ENCODE assay signal across 42 cellular contexts in genomic region chr5:77623341-77623740, GRCh38. TPM values are rescaled to one million over a fixed set of nuclear protein-coding genes. Genes with fewer than 3 reads are reported as not detected.
DNase-seq lines count a peak whose midpoint lies in the region; ATAC-seq, FAIRE-seq and TF ChIP-seq lines count a peak whose summit lies in the region.
"Had no signal": no experiment of that assay in that cellular context is flagged by ENCODE, and none has a peak within 500 bp of the region (broad histone marks: within the 10 kb centered on the region; RNA-seq: fewer than 3 reads in every experiment).

No MANE protein-coding gene starts in this region.

- RAD21 ChIA-PET in GM12878 (lab: Charles Lee; ENCODE audit: unreplicated experiment): interaction anchor here (1.4 to 2.1 kb wide), 2 partner anchors 33 to 62 kb away, joined by 4 to 6 read pairs; no protein-coding TSS in a partner anchor

- no peak for FAIRE-seq in GM12878 (lab: Jason Lieb, UNC)
- FAIRE-seq in kidney (lab: Jason Lieb, UNC): no peak
- FAIRE-seq: A204.1, A549, D721Med had no signal

- no peaks in the 10 kb centered on the region for H3K4me1 ChIP-seq in GM12878 (ENCODE audit: control insufficient read depth, insufficient read depth, low read length)
- no peaks in the 10 kb centered on the region for H3K4me1 ChIP-seq in osteoblast (ENCODE audit: insufficient read depth, low read length)
- H3K4me1 ChIP-seq in kidney (ENCODE audit: control insufficient read depth in 1 of 2, insufficient read depth in 1 of 2, low read depth in 1 of 2, low read length in 2 of 2): no peaks in the 10 kb centered on the region
- H3K4me1 ChIP-seq: A549; BE2C; BLaER1; BLaER1 treated with 17β-estradiol and CSF1 and Interleukin-3, amounts not matched to agents 10 nM and 100 nM; Caco-2 had no signal

- CTCF ChIA-PET in GM12878 (lab: Yijun Ruan, JAX): no interaction called here

- H3K27ac ChIP-seq in GM12878 (ENCODE audit: control insufficient read depth, insufficient read depth): no peak overlapping the region
- no peak overlapping the region for H3K27ac ChIP-seq in osteoblast (ENCODE audit: low read depth, low read length)
- no peak overlapping the region for H3K27ac ChIP-seq in kidney (ENCODE audit: low read depth in 2 of 2, low read length in 2 of 2)
- H3K27ac ChIP-seq: 22Rv1; A549; BLaER1; BLaER1 treated with 17β-estradiol and CSF1 and Interleukin-3, amounts not matched to agents 10 nM and 100 nM; C4-2B had no signal

- H2AFZ ChIP-seq in GM12878 (ENCODE audit: control insufficient read depth, low read depth, low read length) (no peak overlapping the region), osteoblast (ENCODE audit: low read length) (no peak overlapping the region)

- no TSS peak for BruUV-seq in GM12878 (replicated peaks; lab: Mats Ljungman, UMichigan)

- POLR2A ChIA-PET in GM12878 (lab: Charles Lee): no interaction called here

- H3K36me3 ChIP-seq in GM12878 (ENCODE audit: control insufficient read depth in 2 of 2, insufficient read depth in 2 of 2, low read length in 1 of 2) (no peaks in the 10 kb centered on the region), osteoblast (ENCODE audit: insufficient read depth, low read length) (no peaks in the 10 kb centered on the region), kidney (ENCODE audit: control insufficient read depth in 1 of 2, insufficient read depth in 2 of 2, low read length in 2 of 2) (no peaks in the 10 kb centered on the region)
- H3K36me3 ChIP-seq: BE2C; BLaER1; BLaER1 treated with 17β-estradiol and CSF1 and Interleukin-3, amounts not matched to agents 10 nM and 100 nM had no signal

- in situ Hi-C loops in GM12878 (cut with MboI): no loop called here

- no peak overlapping the region for H3K4me3 ChIP-seq in GM12865 (ENCODE audit: low read depth, low read length)
- no peak overlapping the region for H3K4me3 ChIP-seq in GM12878
- H3K4me3 ChIP-seq in osteoblast (ENCODE audit: insufficient read depth, low read length): no peak overlapping the region
- H3K4me3 ChIP-seq in kidney (ENCODE audit: low read length in 2 of 2): no peak overlapping the region
- H3K4me3 ChIP-seq: A549; BLaER1; BLaER1 treated with 17β-estradiol and CSF1 and Interleukin-3, amounts not matched to agents 10 nM and 100 nM had no signal

- SMC1A ChIA-PET in GM12878 (lab: Charles Lee; ENCODE audit: uncharacterized antibody, unreplicated experiment): interaction anchor here (0.7 to 4.7 kb wide), 6 partner anchors 8 to 93 kb away, joined by 3 to 24 read pairs (median 3); no protein-coding TSS in a partner anchor

- no peaks in the 10 kb centered on the region for H4K20me1 ChIP-seq in GM12878 (ENCODE audit: control insufficient read depth, insufficient read depth)
- no peaks in the 10 kb centered on the region for H4K20me1 ChIP-seq in osteoblast (ENCODE audit: insufficient read depth, low read length)
- H4K20me1 ChIP-seq: BLaER1; BLaER1 treated with 17β-estradiol and CSF1 and Interleukin-3, amounts not matched to agents 10 nM and 100 nM had no signal

- no peaks in the 10 kb centered on the region for H3K79me2 ChIP-seq in GM12878 (ENCODE audit: control insufficient read depth, insufficient read depth, low read length)
- H3K79me2 ChIP-seq in osteoblast (ENCODE audit: insufficient read depth, low read length): no peaks in the 10 kb centered on the region

- H3K4me2 ChIP-seq in GM12878 (ENCODE audit: control insufficient read depth, insufficient read depth): no peak overlapping the region
- H3K4me2 ChIP-seq in osteoblast (ENCODE audit: insufficient read depth, low read length): no peak overlapping the region
- H3K4me2 ChIP-seq: A549; BLaER1; BLaER1 treated with 17β-estradiol and CSF1 and Interleukin-3, amounts not matched to agents 10 nM and 100 nM had no signal

- ATAC-seq in GM12878: peak; percentile 78
- ATAC-seq: A549; CD8-positive, alpha-beta T cell had no signal

- H3K9me3 ChIP-seq in GM12878 (replicated peaks; ENCODE audit: control insufficient read depth, insufficient read depth, low read length): peaks cover 3% of the 10 kb centered on the region; the same call in 1 of the 3 replicates
- H3K9me3 ChIP-seq in osteoblast (ENCODE audit: low read depth, low read length): no peaks in the 10 kb centered on the region
- H3K9me3 ChIP-seq in kidney (ENCODE audit: control insufficient read depth in 1 of 2, low read length in 2 of 2): no peaks in the 10 kb centered on the region
- H3K9me3 ChIP-seq: A549, BE2C, Caco-2 had no signal

- no peak for TF ChIP-seq EP300 in GM12878 (IDR thresholded peaks at IDR 0.05; ENCODE audit: borderline replicate concordance in 1 of 2, control insufficient read depth in 1 of 2, low read depth in 2 of 2, low read length in 2 of 2)

- no peak for TF ChIP-seq RAD21 in GM12878 (IDR thresholded peaks at IDR 0.05; ENCODE audit: insufficient read depth, low read depth, low read length)

- peak; percentile 5 for DNase-seq in GM10266 (ENCODE audit: extremely low spot score)
- peak; percentile 27 for DNase-seq in GM12865 (ENCODE audit: low read depth)
- DNase-seq in GM12878 (ENCODE audit: low read depth, low spot score): no peak
- peak; percentile 78 for DNase-seq in osteoblast (ENCODE audit: insufficient read length, low spot score, missing footprints)
- DNase-seq in UCSD-AML1 (lab: John Stamatoyannopoulos, UW; ENCODE audit: unreplicated experiment): no peak
- DNase-seq in kidney: no peak
- DNase-seq in foreskin melanocyte: no peak
- no peak for DNase-seq in GOT3 (lab: John Stamatoyannopoulos, UW)
- DNase-seq: 8988T; ACHN; AML-193; BE2C; C1 segment of cervical spinal cord; Caco-2; Calu3; CD4-positive, alpha-beta memory T cell; CD4-positive, alpha-beta T cell; CD4-positive, CD25-positive, alpha-beta regulatory T cell; CD8-positive, alpha-beta memory T cell; CD8-positive, alpha-beta T cell; COR-L47; DMS 273 treated with DMSO at 0.1 percent for 48 hours; DMS153; DMS53; DMS79; DMS79 treated with DMSO at 0.1 percent for 48 hours; DND-41; EL had no signal

- TF ChIP-seq POLR2A in GM12878 (IDR thresholded peaks at IDR 0.05; ENCODE audit: low read depth, low read length): no peak

- 17% methylated on average over 1 of the region's 1 CpG for WGBS in GM12878 (ENCODE audit: insufficient coverage, insufficient replicate concordance, low lambda C conversion rate, missing lambda C conversion rate)

- H3K9ac ChIP-seq in GM12878 (ENCODE audit: control insufficient read depth, insufficient read depth, low read length): no peak overlapping the region
- no peak overlapping the region for H3K9ac ChIP-seq in kidney (ENCODE audit: low read length in 2 of 2)
- H3K9ac ChIP-seq: BLaER1; BLaER1 treated with 17β-estradiol and CSF1 and Interleukin-3, amounts not matched to agents 10 nM and 100 nM had no signal

- TF ChIP-seq CTCF in GM10266 (IDR thresholded peaks at IDR 0.05; ENCODE audit: control insufficient read depth, insufficient read depth, low read depth, missing control alignments) (no peak), GM12865 (IDR thresholded peaks at IDR 0.05; ENCODE audit: insufficient read depth, low read depth, low read length, missing control alignments) (no peak), GM12878 (IDR thresholded peaks at IDR 0.05 in 2 of 3, conservative IDR thresholded peaks at IDR 0.05 in 1 of 3; ENCODE audit: control insufficient read depth in 2 of 3, extremely low read depth in 1 of 3, insufficient read depth in 1 of 3, low read depth in 3 of 3, low read length in 3 of 3) (no peak), osteoblast (IDR thresholded peaks at IDR 0.05; ENCODE audit: extremely low read depth, low read depth, low read length) (no peak), kidney (IDR thresholded peaks at IDR 0.05; ENCODE audit: borderline replicate concordance, extremely low read depth, insufficient read depth) (no peak)

- intact Hi-C loops in GM12878 (cut with micrococcal nuclease; ENCODE audit: unreplicated experiment) (no loop called here), kidney (cut with DNase I) (no loop called here)

- H3K27me3 ChIP-seq in GM12878 (replicated peaks in 1 of 2; ENCODE audit: control insufficient read depth in 2 of 2, insufficient read depth in 2 of 2, low read length in 1 of 2): no peaks in the 10 kb centered on the region; a peak in 1 of 4 replicates
- peaks cover 73% of the 10 kb centered on the region for H3K27me3 ChIP-seq in osteoblast (ENCODE audit: insufficient read depth, low read length)

TF ChIP-seq in GM12878, 131 proteins besides CTCF, POLR2A, EP300 and RAD21 (continues in another document):
- TF ChIP-seq NFYA (IDR thresholded peaks at IDR 0.05; ENCODE audit: borderline replicate concordance, low read depth, low read length) (no peak), JUNB (IDR thresholded peaks at IDR 0.05) (peak; percentile 52; the same call in 1 of the 2 replicates), IRF3 (IDR thresholded peaks at IDR 0.05) (no peak)

RNA-seq across cellular contexts. Expression of gene OTP, which starts 15.2 kb away (rescaled TPM):
- total RNA-seq in GM12878 (2013; cell fraction: nucleolus; rRNA removed): 2.2 and 2.7 TPM in 2 replicates
- 0.45 and 0.54 TPM in 2 replicates for total RNA-seq in GM12878 (2014; rRNA removed)
- total RNA-seq in GM12878 (2014; rRNA removed; fragmentation: Illumina TruSeq; extraction: Trizol): 0.31 and 0.46 TPM in 2 replicates
- 8.4 and 8.5 TPM in 2 replicates for total RNA-seq in GM12878 (2021)
- polyA plus RNA-seq in GM12878 (2011; ENCODE audit: low read depth): 0.66 TPM
- 0.63 and 0.71 TPM in 2 replicates for polyA plus RNA-seq in GM12878 (2011; rRNA removed)
- 0.82 and 1.1 TPM in 2 replicates for polyA plus RNA-seq in GM12878 (2011; cell fraction: cytosol; rRNA removed)
- 1.8 and 2.6 TPM in 2 replicates for polyA plus RNA-seq in GM12878 (2011; cell fraction: nucleus; rRNA removed)
- polyA plus RNA-seq in GM12878 (2012): 0.88 and 1.2 TPM in 2 replicates
- 2.3 and 3.5 TPM in 2 replicates for polyA plus RNA-seq in GM12878 (2014; fragmentation: Illumina TruSeq; extraction: Trizol)
- 1 to 10 TPM; 1.5 to 2.6 TPM for polyA plus RNA-seq in GM12878 (2014; fragmentation: Nextera tagmentation; extraction: Ambion mirVana)
- 2.3 and 3.1 TPM in 2 replicates for polyA plus RNA-seq in GM12878 (2014; rRNA removed)
- polyA plus RNA-seq in GM12878 (2016; fragmentation: Nextera tagmentation; extraction: Ambion mirVana): 1 to 10 TPM; 3.3 to 8.8 TPM
- 0.93 and 1.1 TPM in 2 replicates for polyA minus RNA-seq in GM12878 (2011; rRNA and poly(A)+ RNA removed)
- 1.6 and 1.9 TPM in 2 replicates for polyA minus RNA-seq in GM12878 (2011; cell fraction: cytosol; rRNA and poly(A)+ RNA removed)
- polyA minus RNA-seq in GM12878 (2011; cell fraction: nucleus; rRNA and poly(A)+ RNA removed): 0.48 and 1.2 TPM in 2 replicates
- total RNA-seq in osteoblast: under 0.01 TPM in 1 of 2 replicates, not detected in the other
- total RNA-seq in kidney: not detected
- not detected for polyA plus RNA-seq in kidney (ENCODE audit: insufficient read depth, low read depth, low replicate concordance)
- total RNA-seq: A172; A673; B cell; CD4-positive, alpha-beta memory T cell; CD4-positive, alpha-beta T cell; CD4-positive, CD25-positive, alpha-beta regulatory T cell; CD8-positive, alpha-beta memory T cell; CD8-positive, alpha-beta T cell; Daoy had no signal
- polyA plus RNA-seq: AG04450; BJ; CD14-positive monocyte; CD4-positive, alpha-beta memory T cell; CD4-positive, CD25-positive, alpha-beta regulatory T cell; CD8-positive, alpha-beta memory T cell had no signal

Comparison
In these comparisons a context has a peak if more than half of its experiments do, and no peak if none do; other contexts are left out.
1. DNase-seq: peak in GM10266 (single experiment), GM12865 (single experiment) and osteoblast (single experiment); none in GM12878 (single experiment), UCSD-AML1 (single experiment), kidney (single experiment), foreskin melanocyte (single experiment) and GOT3 (single experiment).